Comparison of ENCODE assay signal across 9 cellular contexts in genomic region chr9:11319477-11320060, GRCh38.
A peak's percentile ranks its signal among the peaks of the same experiment; 100 is the strongest.
DNase-seq lines count a peak whose midpoint lies in the region; ATAC-seq and TF ChIP-seq lines count a peak whose summit lies in the region.
"Had no signal": no experiment of that assay in that cellular context is flagged by ENCODE, and none has a peak within 500 bp of the region (broad histone marks: within the 10 kb centered on the region; RNA-seq: fewer than 3 reads in every experiment).

No MANE protein-coding gene starts in this region.

- POLR2A ChIA-PET in PC-9 (lab: Charles Lee; ENCODE audit: unreplicated experiment) = no interaction called here

- H3K36me3 Mint-ChIP-seq in activated naive CD4-positive, alpha-beta T cell treated with anti-CD3 and anti-CD28 coated beads for 36 hours (ENCODE audit: low read depth) = no peaks in the 10 kb centered on the region

- no peaks in the 10 kb centered on the region for H3K79me2 ChIP-seq in PC-9 (ENCODE audit: low read depth)

- peak; percentile 1 for DNase-seq in Caki2 (ENCODE audit: low read depth)
- DNase-seq in PC-9 = no peak
- DNase-seq in iPS-NIHi11 (ENCODE audit: low spot score) = peak; percentile 26
- no peak for DNase-seq in activated naive CD4-positive, alpha-beta T cell treated with anti-CD3 and anti-CD28 coated beads for 36 hours
- no peak for DNase-seq in NCI-H187 (lab: John Stamatoyannopoulos, UW)
- DNase-seq in cerebellum (ENCODE audit: low spot score) = no peak
- DNase-seq in esophagus squamous epithelium (lab: John Stamatoyannopoulos, UW) = no peak

- H3K4me1 Mint-ChIP-seq in activated naive CD4-positive, alpha-beta T cell treated with anti-CD3 and anti-CD28 coated beads for 36 hours (ENCODE audit: low read depth) = no peaks in the 10 kb centered on the region

- TF ChIP-seq CTCF in PC-9 (conservative IDR thresholded peaks at IDR 0.05) = peak; percentile 60
- peak in 1 of 6 experiments; percentile 5 for TF ChIP-seq CTCF in esophagus squamous epithelium (IDR thresholded peaks at IDR 0.05)

- H3K4me3 Mint-ChIP-seq in activated naive CD4-positive, alpha-beta T cell treated with anti-CD3 and anti-CD28 coated beads for 36 hours = no peak overlapping the region

- H3K9me3 Mint-ChIP-seq in activated naive CD4-positive, alpha-beta T cell treated with anti-CD3 and anti-CD28 coated beads for 36 hours = peaks cover 5% of the 10 kb centered on the region

- WGBS in esophagus squamous epithelium, 2 donors = 18 to 26% methylated on average over 7 of the region's 7 CpGs

- in situ Hi-C loops in Caki2 (cut with HindIII; ENCODE audit: low pct_unique_long_range_greater_than_20kb, low sequenced_read_pairs) = no loop called here

- no TSS peak for BruUV-seq in PC-9 (replicated peaks; lab: Mats Ljungman, UMichigan)

- H4K20me1 ChIP-seq in PC-9 (ENCODE audit: insufficient read depth) = no peaks in the 10 kb centered on the region

- no peaks in the 10 kb centered on the region for H3K9me2 ChIP-seq in PC-9 (ENCODE audit: insufficient read depth)

- intact Hi-C loops in PC-9 (cut with micrococcal nuclease; ENCODE audit: unreplicated experiment) = loop anchor here (1.0 kb wide), 1 partner anchor 463 kb away; no protein-coding TSS in a partner anchor
- intact Hi-C loops in activated naive CD4-positive, alpha-beta T cell treated with anti-CD3 and anti-CD28 coated beads for 36 hours (cut with micrococcal nuclease) = no loop called here
- intact Hi-C loops in esophagus squamous epithelium (cut with DNase I) = no loop called here

- H3K9me3 ChIP-seq in PC-9 (ENCODE audit: insufficient read depth, low read depth) (no peaks in the 10 kb centered on the region), esophagus squamous epithelium (no peaks in the 10 kb centered on the region)
- H3K9me3 ChIP-seq: SJSA1 had no signal

- no peak overlapping the region for H3K27ac Mint-ChIP-seq in activated naive CD4-positive, alpha-beta T cell treated with anti-CD3 and anti-CD28 coated beads for 36 hours

- no peak overlapping the region for H3K4me2 ChIP-seq in PC-9

- H3K4me1 ChIP-seq in PC-9 (replicated peaks; ENCODE audit: insufficient read depth) = no peaks in the 10 kb centered on the region
- no peaks in the 10 kb centered on the region for H3K4me1 ChIP-seq in esophagus squamous epithelium
- H3K4me1 ChIP-seq: SJSA1 had no signal

- H3F3A ChIP-seq in PC-9 (ENCODE audit: insufficient read depth, low read depth) = no peaks in the 10 kb centered on the region

- H3K27me3 ChIP-seq in PC-9 (ENCODE audit: insufficient read depth, low read depth) (no peaks in the 10 kb centered on the region), esophagus squamous epithelium (no peaks in the 10 kb centered on the region)
- H3K27me3 ChIP-seq: SJSA1 had no signal

- peak; percentile 56 for ATAC-seq in HG03354 (IDR thresholded peaks at IDR 0.05; ENCODE audit: poor library complexity, severe bottlenecking, unreplicated experiment)

- no peak for TF ChIP-seq POLR2A in esophagus squamous epithelium (IDR thresholded peaks at IDR 0.05)

- H3K36me3 ChIP-seq in PC-9 (ENCODE audit: low read depth) (no peaks in the 10 kb centered on the region), esophagus squamous epithelium (no peaks in the 10 kb centered on the region)
- H3K36me3 ChIP-seq: SJSA1 had no signal

- no peak overlapping the region for H3K27ac ChIP-seq in PC-9
- H3K27ac ChIP-seq in esophagus squamous epithelium = no peak overlapping the region
- H3K27ac ChIP-seq: SJSA1 had no signal

- no peak overlapping the region for H2AFZ ChIP-seq in PC-9

- H3K27me3 Mint-ChIP-seq in activated naive CD4-positive, alpha-beta T cell treated with anti-CD3 and anti-CD28 coated beads for 36 hours (ENCODE audit: low read depth) = no peaks in the 10 kb centered on the region

- H3K4me3 ChIP-seq in PC-9 = no peak overlapping the region
- H3K4me3 ChIP-seq in esophagus squamous epithelium = no peak overlapping the region
- H3K4me3 ChIP-seq: SJSA1 had no signal

- CTCF ChIA-PET in PC-9 (lab: Charles Lee) = no interaction called here
- CTCF ChIA-PET in activated naive CD4-positive, alpha-beta T cell treated with anti-CD3 and anti-CD28 coated beads for 36 hours (lab: Charles Lee) = no interaction called here

Comparison
In these comparisons a context has a peak if more than half of its experiments do, and no peak if none do; other contexts are left out.
1. DNase-seq: peak in Caki2 (single experiment) and iPS-NIHi11 (single experiment); none in PC-9 (0 of 2), activated naive CD4-positive, alpha-beta T cell treated with anti-CD3 and anti-CD28 coated beads for 36 hours (single experiment), NCI-H187 (0 of 2), cerebellum (single experiment) and esophagus squamous epithelium (single experiment).